ENCODE assay signal across 11 cellular contexts in genomic region chr1:160480781-160481180, GRCh38. TPM values are rescaled to one million over a fixed set of nuclear protein-coding genes. Genes with fewer than 3 reads are reported as not detected.
DNase-seq lines count a peak whose midpoint lies in the region; ATAC-seq and TF ChIP-seq lines count a peak whose summit lies in the region.
"Not testable (repeated sequence)": the region's sequence is repeated elsewhere in the genome, so short reads cannot be mapped to it uniquely, and the experiment has no call there.
"Had no signal": no experiment of that assay in that cellular context is flagged by ENCODE, and none has a peak within 500 bp of the region (broad histone marks: within the 10 kb centered on the region; RNA-seq: fewer than 3 reads in every experiment).

No MANE protein-coding gene starts in this region.

- not testable (repeated sequence) for H3K27me3 ChIP-seq in CD4-positive, alpha-beta memory T cell (ENCODE audit: insufficient read depth, low read length)

- POLR2A ChIA-PET in CD4-positive, alpha-beta memory T cell (lab: Charles Lee; ENCODE audit: partially characterized antibody) = interaction anchor here (0.7 to 3.3 kb wide), 5 partner anchors 14 to 48 kb away, joined by 3 to 12 read pairs (median 5); partner anchors contain the start of gene SLAMF6
- POLR2A ChIA-PET in activated B cell treated with CpG ODN at 0.5 μM for 24 hours (lab: Charles Lee) = interaction anchor here (1.5 kb wide), 1 partner anchor 48 kb away, joined by 4 read pairs; no protein-coding TSS in a partner anchor

- intact Hi-C loops in CD4-positive, alpha-beta memory T cell (cut with micrococcal nuclease) = not testable (repeated sequence)
- intact Hi-C loops in activated B cell treated with CpG ODN at 0.5 μM for 24 hours (cut with micrococcal nuclease) = loop anchor here (10.0 kb wide), 1 partner anchor 136 kb away; the partner anchor contains the start of genes COPA and NCSTN

- H3K27ac Mint-ChIP-seq in CD4-positive, alpha-beta memory T cell = peak overlapping the region in 4 of 7 donors; percentile 17 to 57 (median 54)
- H3K27ac Mint-ChIP-seq in activated B cell treated with CpG ODN at 0.5 μM for 24 hours (peak overlapping the region; percentile 67), naive B cell (peak overlapping the region in 5 of 6 donors; percentile 14 to 79 (median 57))
- H3K27ac Mint-ChIP-seq in activated naive CD8-positive, alpha-beta T cell treated with anti-CD3 and anti-CD28 coated beads for 36 hours = peak overlapping the region; percentile 67

- H3K4me3 ChIP-seq in CD4-positive, alpha-beta memory T cell (ENCODE audit: low read length in 2 of 2) = not testable (repeated sequence)

- CTCF ChIA-PET in CD4-positive, alpha-beta memory T cell (lab: Charles Lee; ENCODE audit: partially characterized antibody) = interaction anchor here (1.0 kb wide), 1 partner anchor 20 kb away, joined by 3 read pairs; no protein-coding TSS in a partner anchor
- CTCF ChIA-PET in activated B cell treated with CpG ODN at 0.5 μM for 24 hours (lab: Charles Lee) = not testable (repeated sequence)

- not testable (repeated sequence) for H3K27me3 Mint-ChIP-seq in CD4-positive, alpha-beta memory T cell; activated B cell treated with CpG ODN at 0.5 μM for 24 hours; activated naive CD8-positive, alpha-beta T cell treated with anti-CD3 and anti-CD28 coated beads for 36 hours; naive B cell

- H3K4me1 ChIP-seq in CD4-positive, alpha-beta memory T cell (ENCODE audit: insufficient read depth, low read length) = peaks cover 24% of the 10 kb centered on the region

- peaks cover 32 to 46% (median 39%) of the 10 kb centered on the region in 4 donors for H3K4me1 Mint-ChIP-seq in CD4-positive, alpha-beta memory T cell
- peaks cover 59% of the 10 kb centered on the region for H3K4me1 Mint-ChIP-seq in activated B cell treated with CpG ODN at 0.5 μM for 24 hours
- H3K4me1 Mint-ChIP-seq in activated naive CD8-positive, alpha-beta T cell treated with anti-CD3 and anti-CD28 coated beads for 36 hours = peaks cover 18% of the 10 kb centered on the region
- H3K4me1 Mint-ChIP-seq in naive B cell = peaks cover 47 to 69% (median 55%) of the 10 kb centered on the region in 3 donors

- peak in 3 of 5 donors; percentile 30 to 40 (median 33) for DNase-seq in CD4-positive, alpha-beta memory T cell
- not testable (repeated sequence) for DNase-seq in activated B cell treated with CpG ODN at 0.5 μM for 24 hours; activated naive CD8-positive, alpha-beta T cell treated with anti-CD3 and anti-CD28 coated beads for 36 hours; naive B cell
- peak; percentile 32 for DNase-seq in activated CD8-positive, alpha-beta memory T cell treated with anti-CD3 and anti-CD28 coated beads, Interleukin-2, amount 50 U/mL, for 4 hours
- peak; percentile 31 for DNase-seq in activated effector memory CD4-positive, alpha-beta T cell treated with Interleukin-2 at 50 U/mL for 16 hours
- DNase-seq in stimulated activated CD8-positive, alpha-beta memory T cell treated with anti-CD3 and anti-CD28 coated beads, Interleukin-4, amount 100 ng/mL, for 24 hours (ENCODE audit: low read depth) = peak; percentile 11

- H3K36me3 ChIP-seq in CD4-positive, alpha-beta memory T cell (ENCODE audit: insufficient read depth, low read length) = not testable (repeated sequence)

- not testable (repeated sequence) for H3K9me3 ChIP-seq in CD4-positive, alpha-beta memory T cell (ENCODE audit: control insufficient read depth in 1 of 2, low read length in 2 of 2)

- peak overlapping the region in 5 of 8 donors; percentile 7 to 39 (median 25) for H3K4me3 Mint-ChIP-seq in CD4-positive, alpha-beta memory T cell
- not testable (repeated sequence) for H3K4me3 Mint-ChIP-seq in activated B cell treated with CpG ODN at 0.5 μM for 24 hours; activated naive CD8-positive, alpha-beta T cell treated with anti-CD3 and anti-CD28 coated beads for 36 hours
- H3K4me3 Mint-ChIP-seq in naive B cell = peak overlapping the region in 6 of 8 donors; percentile 21 to 82 (median 51)

- peaks cover 8 to 13% of the 10 kb centered on the region in 2 donors for H3K36me3 Mint-ChIP-seq in CD4-positive, alpha-beta memory T cell
- H3K36me3 Mint-ChIP-seq in activated B cell treated with CpG ODN at 0.5 μM for 24 hours (ENCODE audit: low read depth) = peaks cover 13% of the 10 kb centered on the region
- peaks cover 47% of the 10 kb centered on the region for H3K36me3 Mint-ChIP-seq in activated naive CD8-positive, alpha-beta T cell treated with anti-CD3 and anti-CD28 coated beads for 36 hours
- H3K36me3 Mint-ChIP-seq in naive B cell = peaks cover 13 to 38% of the 10 kb centered on the region in 2 donors

- peaks cover 0 to 29% (median 13%) of the 10 kb centered on the region in 8 donors for H3K9me3 Mint-ChIP-seq in CD4-positive, alpha-beta memory T cell
- H3K9me3 Mint-ChIP-seq in activated B cell treated with CpG ODN at 0.5 μM for 24 hours (peaks cover 16% of the 10 kb centered on the region), naive B cell (peaks cover 8 to 41% (median 21%) of the 10 kb centered on the region in 7 donors)
- peaks cover 37% of the 10 kb centered on the region for H3K9me3 Mint-ChIP-seq in activated naive CD8-positive, alpha-beta T cell treated with anti-CD3 and anti-CD28 coated beads for 36 hours

- TF ChIP-seq CTCF in activated B cell treated with CpG ODN at 0.5 μM for 24 hours (IDR thresholded peaks at IDR 0.05) = not testable (repeated sequence)

- not testable (repeated sequence) for H3K27ac ChIP-seq in CD4-positive, alpha-beta memory T cell (ENCODE audit: low read depth, low read length)

- ATAC-seq in activated B cell treated with CpG ODN at 0.5 μM for 24 hours (ENCODE audit: low read depth); naive B cell (ENCODE audit: low read depth in 2 of 2): not testable (repeated sequence)

RNA-seq across cellular contexts. Expression of gene SLAMF6, which starts 42.3 kb away (rescaled TPM):
- total RNA-seq in CD4-positive, alpha-beta memory T cell = 10 to 100 TPM; 56.4 to 59.1 TPM
- polyA plus RNA-seq in CD4-positive, alpha-beta memory T cell = 100 to 1,000 TPM in 1 of 2 donors, 10 to 100 TPM in 1; 96.8 to 105 TPM
- 28.7 and 31.2 TPM in 2 replicates for total RNA-seq in activated B cell treated with CpG ODN at 0.5 μM for 24 hours
- total RNA-seq in activated naive CD8-positive, alpha-beta T cell treated with anti-CD3 and anti-CD28 coated beads for 36 hours = 10 to 100 TPM; 46.8 to 48.1 TPM
- polyA plus RNA-seq in naive B cell (ENCODE audit: low read depth in 6 of 6) = 100 to 1,000 TPM; 164 to 256 (median 194) TPM
- total RNA-seq: G401, H4, HFFc6, HT1080 had no signal
